In genomic region chr2:120486946-120487345, GRCh38 we compare ENCODE assay signal across 19 cellular contexts.
DNase-seq lines count a peak whose midpoint lies in the region; ATAC-seq, FAIRE-seq and TF ChIP-seq lines count a peak whose summit lies in the region.
"Had no signal": no experiment of that assay in that cellular context is flagged by ENCODE, and none has a peak within 500 bp of the region (broad histone marks: within the 10 kb centered on the region; RNA-seq: fewer than 3 reads in every experiment).

No MANE protein-coding gene starts in this region.

- POLR2A ChIA-PET in CD8-positive, alpha-beta memory T cell (lab: Charles Lee) = no interaction called here

- no peak for TF ChIP-seq POLR2A in H54 (IDR thresholded peaks at IDR 0.05; ENCODE audit: low read depth, low read length)

- H3K27ac Mint-ChIP-seq in CD8-positive, alpha-beta memory T cell = no peak overlapping the region
- H3K27ac Mint-ChIP-seq: activated CD4-positive, alpha-beta T cell treated with anti-CD3 and anti-CD28 coated beads, Interleukin-2, amount 10 ng/mL, durations not matched to agents 24 days and 14 days; GM23338; stimulated activated naive B cell treated with anti-CD40 and anti-IgM and Interleukin-4, amounts not matched to agents 10 μg/mL and 1 μg/mL and 100 μg/mL, for 72 hours had no signal

- CTCF ChIA-PET in CD8-positive, alpha-beta memory T cell (lab: Charles Lee) = no interaction called here

- no peaks in the 10 kb centered on the region for H3K9me3 Mint-ChIP-seq in CD8-positive, alpha-beta memory T cell
- H3K9me3 Mint-ChIP-seq: activated CD4-positive, alpha-beta T cell treated with anti-CD3 and anti-CD28 coated beads, Interleukin-2, amount 10 ng/mL, durations not matched to agents 24 days and 14 days; GM23338; stimulated activated naive B cell treated with anti-CD40 and anti-IgM and Interleukin-4, amounts not matched to agents 10 μg/mL and 1 μg/mL and 100 μg/mL, for 72 hours had no signal

- H3K4me1 Mint-ChIP-seq in CD8-positive, alpha-beta memory T cell = no peaks in the 10 kb centered on the region
- H3K4me1 Mint-ChIP-seq: activated CD4-positive, alpha-beta T cell treated with anti-CD3 and anti-CD28 coated beads, Interleukin-2, amount 10 ng/mL, durations not matched to agents 24 days and 14 days; stimulated activated naive B cell treated with anti-CD40 and anti-IgM and Interleukin-4, amounts not matched to agents 10 μg/mL and 1 μg/mL and 100 μg/mL, for 72 hours had no signal

- peak; percentile 45 for DNase-seq in H54 (ENCODE audit: insufficient read length, low spot score)
- DNase-seq in RKO (ENCODE audit: low spot score) = peak; percentile 19
- peak; percentile 3 for DNase-seq in renal cortical epithelial cell (ENCODE audit: low read depth)
- no peak for DNase-seq in CD1c-positive myeloid dendritic cell (ENCODE audit: extremely low spot score)
- DNase-seq in NCI-H82 (lab: John Stamatoyannopoulos, UW) = no peak
- no peak for DNase-seq in CD8-positive, alpha-beta memory T cell
- DNase-seq: activated CD4-positive, alpha-beta T cell treated with anti-CD3 and anti-CD28 coated beads, Interleukin-2, amount 10 ng/mL, durations not matched to agents 24 days and 14 days; activated T-cell treated with anti-CD3 and anti-CD28 coated beads, Interleukin-2, amount 50 U/mL, for 1 hour; colonic mucosa; NCI-H2029; NCI-H69; RPMI8226; stimulated activated naive B cell treated with anti-CD40 and anti-IgM and Interleukin-4, amounts not matched to agents 10 μg/mL and 1 μg/mL and 100 μg/mL, for 72 hours had no signal

- H3K4me3 ChIP-seq in CD8-positive, alpha-beta memory T cell (ENCODE audit: low read length) = no peak overlapping the region
- H3K4me3 ChIP-seq: colonic mucosa, esophagus muscularis mucosa, GM23338, lung had no signal

- H3K27me3 ChIP-seq in CD8-positive, alpha-beta memory T cell (ENCODE audit: insufficient read depth, low read length, poor library complexity, severe bottlenecking) = no peaks in the 10 kb centered on the region
- H3K27me3 ChIP-seq: colonic mucosa had no signal

- no peaks in the 10 kb centered on the region for H3K36me3 ChIP-seq in CD8-positive, alpha-beta memory T cell (ENCODE audit: insufficient read depth, low read length)
- H3K36me3 ChIP-seq: colonic mucosa, esophagus muscularis mucosa, neutrophil had no signal

- H3K9me3 ChIP-seq in CD8-positive, alpha-beta memory T cell (ENCODE audit: low read length) = no peaks in the 10 kb centered on the region
- H3K9me3 ChIP-seq: colonic mucosa, esophagus muscularis mucosa, neutrophil had no signal

- no peak overlapping the region for H3K27ac ChIP-seq in CD8-positive, alpha-beta memory T cell (ENCODE audit: low read depth, low read length)
- H3K27ac ChIP-seq: colonic mucosa, esophagus muscularis mucosa, neutrophil had no signal

- peaks cover 8 to 22% of the 10 kb centered on the region in 2 donors for H3K27me3 Mint-ChIP-seq in CD8-positive, alpha-beta memory T cell

- peak; percentile 52 for ATAC-seq in esophagus mucosa
- no peak for ATAC-seq in HG02885 (IDR thresholded peaks at IDR 0.05; ENCODE audit: poor library complexity, unreplicated experiment)
- ATAC-seq: GM23338; stimulated activated naive B cell treated with anti-CD40 and anti-IgM and Interleukin-4, amounts not matched to agents 10 μg/mL and 1 μg/mL and 100 μg/mL, for 72 hours had no signal

- FAIRE-seq in H54 (lab: Jason Lieb, UNC) = no peak

- H3K4me3 Mint-ChIP-seq in CD8-positive, alpha-beta memory T cell = no peak overlapping the region
- H3K4me3 Mint-ChIP-seq: activated CD4-positive, alpha-beta T cell treated with anti-CD3 and anti-CD28 coated beads, Interleukin-2, amount 10 ng/mL, durations not matched to agents 24 days and 14 days; GM23338; stimulated activated naive B cell treated with anti-CD40 and anti-IgM and Interleukin-4, amounts not matched to agents 10 μg/mL and 1 μg/mL and 100 μg/mL, for 72 hours had no signal

- no peaks in the 10 kb centered on the region for H3K36me3 Mint-ChIP-seq in CD8-positive, alpha-beta memory T cell
- H3K36me3 Mint-ChIP-seq: stimulated activated naive B cell treated with anti-CD40 and anti-IgM and Interleukin-4, amounts not matched to agents 10 μg/mL and 1 μg/mL and 100 μg/mL, for 72 hours had no signal

- no peaks in the 10 kb centered on the region for H3K4me1 ChIP-seq in CD8-positive, alpha-beta memory T cell (ENCODE audit: insufficient read depth, low read length)
- H3K4me1 ChIP-seq: colonic mucosa, esophagus muscularis mucosa had no signal

Comparison
In these comparisons a context has a peak if more than half of its experiments do, and no peak if none do; other contexts are left out.
1. DNase-seq: peak in H54 (single experiment), RKO (single experiment) and renal cortical epithelial cell (single experiment); none in CD1c-positive myeloid dendritic cell (single experiment), NCI-H82 (single experiment) and CD8-positive, alpha-beta memory T cell (0 of 5).